ENCODE assay signal across 2 cellular contexts in the genomic region with DNA sequence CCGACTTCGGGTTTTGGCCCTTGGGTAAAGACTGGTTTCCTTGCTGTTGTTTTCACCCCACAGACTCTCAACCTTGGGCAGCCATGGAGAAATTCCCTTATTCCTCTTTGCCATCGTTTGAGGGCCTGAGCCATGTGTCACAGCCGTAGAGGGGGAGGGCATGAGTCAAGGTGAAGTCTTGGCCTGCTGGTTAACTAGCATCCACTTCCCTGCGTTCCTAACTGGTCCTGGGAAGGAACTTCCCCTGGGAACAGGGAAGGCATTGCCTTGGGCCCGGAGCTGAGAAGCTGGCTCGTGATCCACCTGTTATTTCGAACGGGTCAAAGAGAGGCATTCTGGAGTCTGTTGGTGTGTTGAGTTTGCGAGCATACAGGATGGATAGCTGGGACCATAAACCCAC.
TF ChIP-seq lines count a peak whose summit lies in the region.

No MANE protein-coding gene starts in this region.

TF ChIP-seq in SK-N-SH, 30 proteins besides CTCF, POLR2A, EP300 and RAD21 (continued from another document):
- TF ChIP-seq MXI1 (IDR thresholded peaks at IDR 0.05; ENCODE audit: low read depth, low read length) (no peak), CHD2 (IDR thresholded peaks at IDR 0.05; ENCODE audit: low read length, partially characterized antibody) (no peak), SIN3A (IDR thresholded peaks at IDR 0.05; ENCODE audit: borderline replicate concordance, low read depth, low read length) (no peak), TCF12 (IDR thresholded peaks at IDR 0.05) (no peak), JUND (IDR thresholded peaks at IDR 0.05) (no peak), TAF1 (IDR thresholded peaks at IDR 0.05; ENCODE audit: borderline replicate concordance, low read depth, low read length) (no peak), POLR2AphosphoS5 (IDR thresholded peaks at IDR 0.05; ENCODE audit: low read depth, low read length) (no peak), SMC3 (IDR thresholded peaks at IDR 0.05; ENCODE audit: low read depth, low read length) (no peak)
- TF ChIP-seq, protein P1, sequence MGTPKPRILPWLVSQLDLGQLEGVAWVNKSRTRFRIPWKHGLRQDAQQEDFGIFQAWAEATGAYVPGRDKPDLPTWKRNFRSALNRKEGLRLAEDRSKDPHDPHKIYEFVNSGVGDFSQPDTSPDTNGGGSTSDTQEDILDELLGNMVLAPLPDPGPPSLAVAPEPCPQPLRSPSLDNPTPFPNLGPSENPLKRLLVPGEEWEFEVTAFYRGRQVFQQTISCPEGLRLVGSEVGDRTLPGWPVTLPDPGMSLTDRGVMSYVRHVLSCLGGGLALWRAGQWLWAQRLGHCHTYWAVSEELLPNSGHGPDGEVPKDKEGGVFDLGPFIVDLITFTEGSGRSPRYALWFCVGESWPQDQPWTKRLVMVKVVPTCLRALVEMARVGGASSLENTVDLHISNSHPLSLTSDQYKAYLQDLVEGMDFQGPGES (IDR thresholded peaks at IDR 0.05; ENCODE audit: low read depth, low read length): no peak
- TF ChIP-seq, protein P2, sequence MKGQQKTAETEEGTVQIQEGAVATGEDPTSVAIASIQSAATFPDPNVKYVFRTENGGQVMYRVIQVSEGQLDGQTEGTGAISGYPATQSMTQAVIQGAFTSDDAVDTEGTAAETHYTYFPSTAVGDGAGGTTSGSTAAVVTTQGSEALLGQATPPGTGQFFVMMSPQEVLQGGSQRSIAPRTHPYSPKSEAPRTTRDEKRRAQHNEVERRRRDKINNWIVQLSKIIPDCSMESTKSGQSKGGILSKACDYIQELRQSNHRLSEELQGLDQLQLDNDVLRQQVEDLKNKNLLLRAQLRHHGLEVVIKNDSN (IDR thresholded peaks at IDR 0.05; ENCODE audit: borderline replicate concordance, low read depth): no peak
- TF ChIP-seq, protein P3, sequence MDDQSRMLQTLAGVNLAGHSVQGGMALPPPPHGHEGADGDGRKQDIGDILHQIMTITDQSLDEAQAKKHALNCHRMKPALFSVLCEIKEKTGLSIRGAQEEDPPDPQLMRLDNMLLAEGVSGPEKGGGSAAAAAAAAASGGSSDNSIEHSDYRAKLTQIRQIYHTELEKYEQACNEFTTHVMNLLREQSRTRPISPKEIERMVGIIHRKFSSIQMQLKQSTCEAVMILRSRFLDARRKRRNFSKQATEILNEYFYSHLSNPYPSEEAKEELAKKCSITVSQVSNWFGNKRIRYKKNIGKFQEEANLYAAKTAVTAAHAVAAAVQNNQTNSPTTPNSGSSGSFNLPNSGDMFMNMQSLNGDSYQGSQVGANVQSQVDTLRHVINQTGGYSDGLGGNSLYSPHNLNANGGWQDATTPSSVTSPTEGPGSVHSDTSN (IDR thresholded peaks at IDR 0.05): no peak
- TF ChIP-seq, protein P4, sequence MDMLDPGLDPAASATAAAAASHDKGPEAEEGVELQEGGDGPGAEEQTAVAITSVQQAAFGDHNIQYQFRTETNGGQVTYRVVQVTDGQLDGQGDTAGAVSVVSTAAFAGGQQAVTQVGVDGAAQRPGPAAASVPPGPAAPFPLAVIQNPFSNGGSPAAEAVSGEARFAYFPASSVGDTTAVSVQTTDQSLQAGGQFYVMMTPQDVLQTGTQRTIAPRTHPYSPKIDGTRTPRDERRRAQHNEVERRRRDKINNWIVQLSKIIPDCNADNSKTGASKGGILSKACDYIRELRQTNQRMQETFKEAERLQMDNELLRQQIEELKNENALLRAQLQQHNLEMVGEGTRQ (IDR thresholded peaks at IDR 0.05; ENCODE audit: borderline replicate concordance, low read depth, low read length): no peak
- TF ChIP-seq, protein P5, sequence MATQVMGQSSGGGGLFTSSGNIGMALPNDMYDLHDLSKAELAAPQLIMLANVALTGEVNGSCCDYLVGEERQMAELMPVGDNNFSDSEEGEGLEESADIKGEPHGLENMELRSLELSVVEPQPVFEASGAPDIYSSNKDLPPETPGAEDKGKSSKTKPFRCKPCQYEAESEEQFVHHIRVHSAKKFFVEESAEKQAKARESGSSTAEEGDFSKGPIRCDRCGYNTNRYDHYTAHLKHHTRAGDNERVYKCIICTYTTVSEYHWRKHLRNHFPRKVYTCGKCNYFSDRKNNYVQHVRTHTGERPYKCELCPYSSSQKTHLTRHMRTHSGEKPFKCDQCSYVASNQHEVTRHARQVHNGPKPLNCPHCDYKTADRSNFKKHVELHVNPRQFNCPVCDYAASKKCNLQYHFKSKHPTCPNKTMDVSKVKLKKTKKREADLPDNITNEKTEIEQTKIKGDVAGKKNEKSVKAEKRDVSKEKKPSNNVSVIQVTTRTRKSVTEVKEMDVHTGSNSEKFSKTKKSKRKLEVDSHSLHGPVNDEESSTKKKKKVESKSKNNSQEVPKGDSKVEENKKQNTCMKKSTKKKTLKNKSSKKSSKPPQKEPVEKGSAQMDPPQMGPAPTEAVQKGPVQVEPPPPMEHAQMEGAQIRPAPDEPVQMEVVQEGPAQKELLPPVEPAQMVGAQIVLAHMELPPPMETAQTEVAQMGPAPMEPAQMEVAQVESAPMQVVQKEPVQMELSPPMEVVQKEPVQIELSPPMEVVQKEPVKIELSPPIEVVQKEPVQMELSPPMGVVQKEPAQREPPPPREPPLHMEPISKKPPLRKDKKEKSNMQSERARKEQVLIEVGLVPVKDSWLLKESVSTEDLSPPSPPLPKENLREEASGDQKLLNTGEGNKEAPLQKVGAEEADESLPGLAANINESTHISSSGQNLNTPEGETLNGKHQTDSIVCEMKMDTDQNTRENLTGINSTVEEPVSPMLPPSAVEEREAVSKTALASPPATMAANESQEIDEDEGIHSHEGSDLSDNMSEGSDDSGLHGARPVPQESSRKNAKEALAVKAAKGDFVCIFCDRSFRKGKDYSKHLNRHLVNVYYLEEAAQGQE (IDR thresholded peaks at IDR 0.05; ENCODE audit: low read depth, low read length): no peak

TF ChIP-seq in SK-N-SH treated with all-trans-retinoic acid at 6 μM for 48 hours, 23 proteins besides CTCF, POLR2A, EP300 and RAD21 (continued from another document):
- no peak for TF ChIP-seq CSDC2 (CRISPR knock-in tag; IDR thresholded peaks at IDR 0.05)
- TF ChIP-seq, protein P6, sequence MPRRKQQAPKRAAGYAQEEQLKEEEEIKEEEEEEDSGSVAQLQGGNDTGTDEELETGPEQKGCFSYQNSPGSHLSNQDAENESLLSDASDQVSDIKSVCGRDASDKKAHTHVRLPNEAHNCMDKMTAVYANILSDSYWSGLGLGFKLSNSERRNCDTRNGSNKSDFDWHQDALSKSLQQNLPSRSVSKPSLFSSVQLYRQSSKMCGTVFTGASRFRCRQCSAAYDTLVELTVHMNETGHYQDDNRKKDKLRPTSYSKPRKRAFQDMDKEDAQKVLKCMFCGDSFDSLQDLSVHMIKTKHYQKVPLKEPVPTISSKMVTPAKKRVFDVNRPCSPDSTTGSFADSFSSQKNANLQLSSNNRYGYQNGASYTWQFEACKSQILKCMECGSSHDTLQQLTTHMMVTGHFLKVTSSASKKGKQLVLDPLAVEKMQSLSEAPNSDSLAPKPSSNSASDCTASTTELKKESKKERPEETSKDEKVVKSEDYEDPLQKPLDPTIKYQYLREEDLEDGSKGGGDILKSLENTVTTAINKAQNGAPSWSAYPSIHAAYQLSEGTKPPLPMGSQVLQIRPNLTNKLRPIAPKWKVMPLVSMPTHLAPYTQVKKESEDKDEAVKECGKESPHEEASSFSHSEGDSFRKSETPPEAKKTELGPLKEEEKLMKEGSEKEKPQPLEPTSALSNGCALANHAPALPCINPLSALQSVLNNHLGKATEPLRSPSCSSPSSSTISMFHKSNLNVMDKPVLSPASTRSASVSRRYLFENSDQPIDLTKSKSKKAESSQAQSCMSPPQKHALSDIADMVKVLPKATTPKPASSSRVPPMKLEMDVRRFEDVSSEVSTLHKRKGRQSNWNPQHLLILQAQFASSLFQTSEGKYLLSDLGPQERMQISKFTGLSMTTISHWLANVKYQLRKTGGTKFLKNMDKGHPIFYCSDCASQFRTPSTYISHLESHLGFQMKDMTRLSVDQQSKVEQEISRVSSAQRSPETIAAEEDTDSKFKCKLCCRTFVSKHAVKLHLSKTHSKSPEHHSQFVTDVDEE (CRISPR knock-in tag; IDR thresholded peaks at IDR 0.05): no peak
- TF ChIP-seq ZNF70 (CRISPR knock-in tag; IDR thresholded peaks at IDR 0.05): no peak
- TF ChIP-seq RARB (CRISPR knock-in tag; IDR thresholded peaks at IDR 0.05): no peak
